Comparison of ENCODE assay signal across 9 cellular contexts in the genomic region with DNA sequence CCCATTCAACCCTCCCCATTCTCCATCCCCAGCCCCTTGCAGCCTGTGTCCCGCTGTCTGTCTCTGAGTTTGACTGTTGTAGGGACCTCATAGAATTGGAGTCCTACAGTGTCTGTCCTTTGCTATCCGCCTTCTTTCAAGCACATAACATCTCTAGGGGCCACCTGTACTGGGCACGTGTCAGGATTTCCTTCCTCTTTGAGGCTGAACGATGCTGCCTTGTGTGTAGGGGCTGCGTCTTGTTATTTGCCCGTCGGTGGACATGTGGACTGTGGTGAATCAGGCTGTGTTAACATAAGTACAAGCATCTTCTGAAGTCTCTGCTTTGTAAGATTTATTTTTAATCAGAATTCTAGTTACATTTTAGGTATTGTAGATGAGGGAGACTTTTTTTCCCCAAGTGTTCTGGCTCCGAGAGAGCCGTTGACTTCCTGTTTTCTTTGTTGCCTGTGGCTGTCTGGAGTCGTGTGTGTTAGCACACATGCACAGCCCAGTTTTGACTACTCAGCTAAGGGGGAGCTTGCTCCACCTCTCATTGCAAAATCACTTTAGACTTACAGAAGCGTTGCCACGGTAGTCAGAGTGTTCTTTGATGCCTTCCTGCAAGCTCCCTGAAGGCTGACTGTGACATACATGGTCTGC. TPM values are rescaled to one million over a fixed set of nuclear protein-coding genes. Genes with fewer than 3 reads are reported as not detected.
A peak's percentile ranks its signal among the peaks of the same experiment; 100 is the strongest.
DNase-seq lines count a peak whose midpoint lies in the region; ATAC-seq, FAIRE-seq and TF ChIP-seq lines count a peak whose summit lies in the region.
"Had no signal": no experiment of that assay in that cellular context is flagged by ENCODE, and none has a peak within 500 bp of the region (broad histone marks: within the 10 kb centered on the region; RNA-seq: fewer than 3 reads in every experiment).

No MANE protein-coding gene starts in this region.

- TF ChIP-seq CTCF in CD14-positive monocyte (IDR thresholded peaks at IDR 0.05), result no peak
- no peak for TF ChIP-seq CTCF in GM10248 (IDR thresholded peaks at IDR 0.05; ENCODE audit: control extremely low read depth, extremely low read depth, low read depth, missing control alignments)
- no peak for TF ChIP-seq CTCF in kidney (IDR thresholded peaks at IDR 0.05; ENCODE audit: borderline replicate concordance, extremely low read depth, insufficient read depth)

- FAIRE-seq in kidney (lab: Jason Lieb, UNC), result no peak

- POLR2A ChIA-PET in GM10248 (lab: Yijun Ruan, JAX), result interaction anchor here (0.6 kb wide), 1 partner anchor 725 kb away, joined by 6 read pairs; no protein-coding TSS in a partner anchor

- DNase-seq in CD14-positive monocyte (ENCODE audit: low spot score) (peak; percentile 86), SIG-M5 treated with dmso at 0.1 percent for 504 hours (lab: John Stamatoyannopoulos, UW; ENCODE audit: unreplicated experiment) (peak; percentile 96), midbrain (lab: John Stamatoyannopoulos, UW) (peak; percentile 12), GM10248 (ENCODE audit: extremely low spot score) (no peak), kidney (no peak)
- peak; percentile 59 for DNase-seq in central memory CD4-positive, alpha-beta T cell
- DNase-seq: endodermal cell had no signal

- H3K4me1 Mint-ChIP-seq in CD14-positive monocyte, result peaks cover 23% of the 10 kb centered on the region
- H3K4me1 Mint-ChIP-seq: endodermal cell had no signal

- intact Hi-C loops in CD14-positive monocyte (cut with micrococcal nuclease), result no loop called here
- intact Hi-C loops in kidney (cut with DNase I), result no loop called here

- H3K9ac ChIP-seq in kidney (ENCODE audit: low read length in 2 of 2), result no peak overlapping the region

- H3K9me3 ChIP-seq in kidney (ENCODE audit: control insufficient read depth in 1 of 2, low read length in 2 of 2), result no peaks in the 10 kb centered on the region

- CTCF ChIA-PET in GM10248 (lab: Yijun Ruan, JAX), result no interaction called here

- H3K27ac Mint-ChIP-seq in CD14-positive monocyte, result peak overlapping the region; percentile 93 to 98 (median 96)
- H3K27ac Mint-ChIP-seq: endodermal cell had no signal

- no peak overlapping the region for H3K27ac ChIP-seq in kidney (ENCODE audit: low read depth in 2 of 2, low read length in 2 of 2)

- peaks cover 32 to 47% of the 10 kb centered on the region in 2 donors for H3K36me3 ChIP-seq in kidney (ENCODE audit: control insufficient read depth in 1 of 2, insufficient read depth in 2 of 2, low read length in 2 of 2)

- no peak for ATAC-seq in HG03196 (IDR thresholded peaks at IDR 0.05; ENCODE audit: unreplicated experiment)
- ATAC-seq in GM18909 (IDR thresholded peaks at IDR 0.05; ENCODE audit: poor library complexity, unreplicated experiment), result no peak

- peak overlapping the region; percentile 64 to 87 for H3K4me3 Mint-ChIP-seq in CD14-positive monocyte
- H3K4me3 Mint-ChIP-seq: endodermal cell had no signal

- H3K9me3 Mint-ChIP-seq in CD14-positive monocyte, result peaks cover 0 to 2% (median 0%) of the 10 kb centered on the region in 7 donors
- H3K9me3 Mint-ChIP-seq: endodermal cell had no signal

- peaks cover 0 to 1% (median 0%) of the 10 kb centered on the region in 3 donors for H3K27me3 Mint-ChIP-seq in CD14-positive monocyte (ENCODE audit: low read depth in 3 of 3)

- H3K4me1 ChIP-seq in kidney (ENCODE audit: control insufficient read depth in 1 of 2, insufficient read depth in 1 of 2, low read depth in 1 of 2, low read length in 2 of 2), result peaks cover 0 to 7% of the 10 kb centered on the region in 2 donors

- no peak overlapping the region for H3K4me3 ChIP-seq in kidney (ENCODE audit: low read length in 2 of 2)

- H3K36me3 Mint-ChIP-seq in CD14-positive monocyte, result peaks cover 53 to 85% of the 10 kb centered on the region in 2 donors

RNA-seq across cellular contexts. Expression of gene SPG7, which starts 26.1 kb away (rescaled TPM):
- polyA plus RNA-seq in CD14-positive monocyte (10 to 100 TPM; 30.3 to 34.4 TPM), kidney (ENCODE audit: insufficient read depth, low read depth, low replicate concordance) (71.0 TPM)
- 108 TPM for total RNA-seq in kidney

RNA-seq across cellular contexts. Expression of gene RPL13, which starts 26.2 kb away (rescaled TPM):
- polyA plus RNA-seq in CD14-positive monocyte (1,000 to 10,000 TPM; 1,251 to 1,329 TPM), kidney (ENCODE audit: insufficient read depth, low read depth, low replicate concordance) (3,146 TPM)
- 1,694 TPM for total RNA-seq in kidney

RNA-seq across cellular contexts. Expression of gene CPNE7, which starts 41.3 kb away (rescaled TPM):
- polyA plus RNA-seq in CD14-positive monocyte (not detected), kidney (ENCODE audit: insufficient read depth, low read depth, low replicate concordance) (1.5 TPM)
- 13.7 TPM for total RNA-seq in kidney

RNA-seq across cellular contexts. Expression of gene ANKRD11, which starts 43.9 kb away (rescaled TPM):
- polyA plus RNA-seq in CD14-positive monocyte (1 to 10 TPM; 3.2 to 5.4 TPM), kidney (ENCODE audit: insufficient read depth, low read depth, low replicate concordance) (36.2 TPM)
- 154 TPM for total RNA-seq in kidney

Comparison
In these comparisons a context has a peak if more than half of its experiments do, and no peak if none do; other contexts are left out.
1. DNase-seq: peak in CD14-positive monocyte (single experiment), SIG-M5 treated with dmso at 0.1 percent for 504 hours (single experiment), central memory CD4-positive, alpha-beta T cell (single experiment) and midbrain (single experiment); none in GM10248 (single experiment) and kidney (single experiment).